ENCODE assay signal across 12 cellular contexts in the genomic region with DNA sequence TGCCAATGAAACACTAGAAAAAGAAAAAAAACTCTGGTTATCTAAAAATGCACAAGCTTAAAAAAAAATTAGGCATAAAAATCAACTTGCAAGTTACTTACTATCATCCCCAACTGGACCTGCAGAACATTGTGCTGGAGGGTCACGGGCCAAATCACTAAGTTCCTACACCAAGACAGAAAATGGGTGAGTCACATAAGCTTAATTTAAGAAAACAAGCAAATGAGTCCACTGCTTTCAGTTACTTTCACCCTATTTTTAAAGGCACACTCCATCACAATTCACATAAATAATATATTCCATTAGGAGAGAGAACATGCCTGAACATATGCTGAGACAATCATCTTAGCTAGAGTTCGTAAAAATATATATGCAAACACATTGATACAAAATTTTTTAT. TPM values are rescaled to one million over a fixed set of nuclear protein-coding genes. Genes with fewer than 3 reads are reported as not detected.
DNase-seq lines count a peak whose midpoint lies in the region; ATAC-seq and TF ChIP-seq lines count a peak whose summit lies in the region.
"Had no signal": no experiment of that assay in that cellular context is flagged by ENCODE, and none has a peak within 500 bp of the region (broad histone marks: within the 10 kb centered on the region; RNA-seq: fewer than 3 reads in every experiment).

No MANE protein-coding gene starts in this region.

- H3K36me3 ChIP-seq in IMR-90 (ENCODE audit: control insufficient read depth, insufficient read depth, low read length) (peaks cover 32% of the 10 kb centered on the region), mammary epithelial cell (ENCODE audit: insufficient read depth, low read length) (peaks cover 31% of the 10 kb centered on the region), esophagus squamous epithelium (peaks cover 0 to 69% (median under 1%) of the 10 kb centered on the region in 3 donors)

- H3K9me3 ChIP-seq in IMR-90 (ENCODE audit: control insufficient read depth, insufficient read depth, low read length) (no peaks in the 10 kb centered on the region), mammary epithelial cell (replicated peaks; ENCODE audit: insufficient read depth, low read length) (no peaks in the 10 kb centered on the region), esophagus squamous epithelium (no peaks in the 10 kb centered on the region)
- H3K9me3 ChIP-seq: thoracic aorta had no signal

- H4K20me1 ChIP-seq in IMR-90 (ENCODE audit: insufficient read depth, low read length) (peaks cover 89% of the 10 kb centered on the region), mammary epithelial cell (ENCODE audit: insufficient read depth, low read length) (peaks cover 5% of the 10 kb centered on the region)

- no peak overlapping the region for H4K91ac ChIP-seq in IMR-90 (ENCODE audit: insufficient read depth, low read depth, low read length)

- H3K27ac ChIP-seq in IMR-90 (ENCODE audit: insufficient read depth, low read length) (peak overlapping the region; percentile 63; the same call in 1 of the 2 replicates), mammary epithelial cell (ENCODE audit: insufficient read depth, low read depth, low read length) (peak overlapping the region; percentile 26), esophagus squamous epithelium (peak overlapping the region in 1 of 4 donors; percentile 0)
- H3K27ac ChIP-seq: skin epidermis, thoracic aorta had no signal

- no peak overlapping the region for H3K56ac ChIP-seq in IMR-90 (ENCODE audit: extremely low read depth, insufficient read depth, low read length)

- no peak overlapping the region for H3K14ac ChIP-seq in IMR-90 (replicated peaks; ENCODE audit: low read depth, low read length)

- CTCF ChIA-PET in IMR-90 (lab: Yijun Ruan, JAX): no interaction called here
- CTCF ChIA-PET in mammary epithelial cell (lab: Charles Lee; ENCODE audit: low non-redundant PET): no interaction called here
- CTCF ChIA-PET in GM10248 (lab: Yijun Ruan, JAX): interaction anchor here (0.7 to 1.9 kb wide), 6 partner anchors 9 to 282 kb away, joined by 3 to 10 read pairs (median 4); no protein-coding TSS in a partner anchor

- peak; percentile 62 for DNase-seq in EH (ENCODE audit: low read depth)
- DNase-seq in IMR-90: peak; percentile 62
- DNase-seq in mammary epithelial cell: no peak
- DNase-seq in natural killer cell treated with Interleukin-12 subunit alpha and Interleukin-12 subunit beta and Interleukin-15 and Interleukin-18, amount 100 ng/mL, for 72 hours (ENCODE audit: low spot score): no peak
- DNase-seq in GM10248 (ENCODE audit: extremely low spot score): no peak
- no peak for DNase-seq in esophagus squamous epithelium (lab: John Stamatoyannopoulos, UW)
- DNase-seq: activated CD4-positive, alpha-beta T cell treated with anti-CD3 and anti-CD28 coated beads, Interleukin-2, amount 50 U/mL, for 1 hour; dorsolateral prefrontal cortex; NCI-H2107 had no signal

- in situ Hi-C loops in IMR-90 (cut with MboI; ENCODE audit: low sequenced_read_pairs) (no loop called here), mammary epithelial cell (cut with MboI; ENCODE audit: low sequenced_read_pairs in 2 of 2) (no loop called here)

- H2AK9ac ChIP-seq in IMR-90 (replicated peaks; ENCODE audit: low read depth, low read length, poor library complexity): no peak overlapping the region

- H3K9me3 Mint-ChIP-seq in natural killer cell treated with Interleukin-12 subunit alpha and Interleukin-12 subunit beta and Interleukin-15 and Interleukin-18, amount 100 ng/mL, for 72 hours: no peaks in the 10 kb centered on the region

- H2BK120ac ChIP-seq in IMR-90 (ENCODE audit: low read depth, low read length): no peak overlapping the region

- peaks cover 57 to 62% of the 10 kb centered on the region in 2 donors for H3K4me1 Mint-ChIP-seq in natural killer cell treated with Interleukin-12 subunit alpha and Interleukin-12 subunit beta and Interleukin-15 and Interleukin-18, amount 100 ng/mL, for 72 hours (ENCODE audit: low read depth in 2 of 2)

- H3K79me1 ChIP-seq in IMR-90 (ENCODE audit: low read depth in 1 of 2, low read length in 2 of 2): peaks cover 0 to 26% of the 10 kb centered on the region in 2 experiments; a peak in 3 of 4 replicates

- H3K4me1 ChIP-seq in IMR-90 (ENCODE audit: control insufficient read depth, insufficient read depth, low read length): peaks cover 6% of the 10 kb centered on the region
- H3K4me1 ChIP-seq in mammary epithelial cell (ENCODE audit: insufficient read depth, low read length): peaks cover 11% of the 10 kb centered on the region
- peaks cover 6 to 77% (median 31%) of the 10 kb centered on the region in 3 donors for H3K4me1 ChIP-seq in esophagus squamous epithelium

- H3K79me2 ChIP-seq in mammary epithelial cell (ENCODE audit: insufficient read depth, low read length): peaks cover 100% of the 10 kb centered on the region

- BruUV-seq in IMR-90 (replicated peaks; lab: Mats Ljungman, UMichigan) (no TSS peak), mammary epithelial cell (replicated peaks; lab: Mats Ljungman, UMichigan) (no TSS peak)

- peak; percentile 72 for ATAC-seq in IMR-90 (ENCODE audit: low read depth)
- ATAC-seq in natural killer cell treated with Interleukin-12 subunit alpha and Interleukin-12 subunit beta and Interleukin-15 and Interleukin-18, amount 100 ng/mL, for 72 hours: no peak
- ATAC-seq in HG02938 (IDR thresholded peaks at IDR 0.05; ENCODE audit: unreplicated experiment): no peak

- POLR2A ChIA-PET in IMR-90 (lab: Charles Lee; ENCODE audit: unreplicated experiment): no interaction called here
- POLR2A ChIA-PET in GM10248 (lab: Yijun Ruan, JAX): interaction anchor here (0.7 to 1.0 kb wide), 2 partner anchors 9 to 18 kb away, joined by 3 read pairs; a partner anchor contains a TSS

- H3K4me2 ChIP-seq in IMR-90 (ENCODE audit: low read depth, low read length) (peak overlapping the region; percentile 30), mammary epithelial cell (ENCODE audit: insufficient read depth, low read depth, low read length) (no peak overlapping the region)

- WGBS in IMR-90 (ENCODE audit: extremely low coverage in 2 of 2, insufficient read length in 1 of 2), 2 experiments: no CpG with 5 or more reads among the region's 2 CpGs
- 97% methylated on average over 2 of the region's 2 CpGs for WGBS in mammary epithelial cell (ENCODE audit: low coverage, missing lambda C conversion rate)
- WGBS in esophagus squamous epithelium, 2 donors: 32 to 45% methylated on average over 2 of the region's 2 CpGs

- H2AK5ac ChIP-seq in IMR-90 (ENCODE audit: low read depth, low read length): no peak overlapping the region

- TF ChIP-seq RAD21 in IMR-90 (IDR thresholded peaks at IDR 0.05; ENCODE audit: low read length): no peak

- H3K4me3 Mint-ChIP-seq in natural killer cell treated with Interleukin-12 subunit alpha and Interleukin-12 subunit beta and Interleukin-15 and Interleukin-18, amount 100 ng/mL, for 72 hours: no peak overlapping the region

- H3K4me3 ChIP-seq in IMR-90 (ENCODE audit: insufficient read depth, low read depth, low read length) (no peak overlapping the region), mammary epithelial cell (replicated peaks in 1 of 3; ENCODE audit: insufficient read depth in 1 of 3, low read depth in 2 of 3, low read length in 3 of 3) (no peak overlapping the region), esophagus squamous epithelium (no peak overlapping the region)
- H3K4me3 ChIP-seq: dorsolateral prefrontal cortex, skin epidermis, thoracic aorta had no signal

- H2AFZ ChIP-seq in IMR-90 (replicated peaks; ENCODE audit: low read length, poor library complexity) (no peak overlapping the region), mammary epithelial cell (ENCODE audit: low read depth, low read length) (no peak overlapping the region)

- peaks cover 8% of the 10 kb centered on the region for H3K9me1 ChIP-seq in IMR-90 (ENCODE audit: insufficient read depth, low read length)

- peak overlapping the region; percentile 86 for H2BK5ac ChIP-seq in IMR-90 (ENCODE audit: low read depth, low read length, poor library complexity, severe bottlenecking)

- peak overlapping the region; percentile 28 to 54 for H3K27ac Mint-ChIP-seq in natural killer cell treated with Interleukin-12 subunit alpha and Interleukin-12 subunit beta and Interleukin-15 and Interleukin-18, amount 100 ng/mL, for 72 hours

- no peak overlapping the region for H3K23ac ChIP-seq in IMR-90 (ENCODE audit: low read depth, low read length)

- no peaks in the 10 kb centered on the region for H3K27me3 ChIP-seq in IMR-90 (ENCODE audit: control insufficient read depth, insufficient read depth, low read length)
- H3K27me3 ChIP-seq in mammary epithelial cell (ENCODE audit: insufficient read depth, low read length): no peaks in the 10 kb centered on the region
- H3K27me3 ChIP-seq in esophagus squamous epithelium: no peaks in the 10 kb centered on the region
- H3K27me3 ChIP-seq: dorsolateral prefrontal cortex had no signal

- H4K8ac ChIP-seq in IMR-90 (ENCODE audit: low read depth in 2 of 2, low read length in 2 of 2): no peak overlapping the region; a peak in 1 of 4 replicates

- dilution Hi-C loops in IMR-90 (cut with HindIII; ENCODE audit: low sequenced_read_pairs, unreplicated experiment) (no loop called here), mammary epithelial cell (cut with HindIII; ENCODE audit: low sequenced_read_pairs) (loop anchor here (5.0 kb wide), 1 partner anchor 187 kb away; no protein-coding TSS in a partner anchor)

- H3K9ac ChIP-seq in IMR-90 (ENCODE audit: low read depth, low read length): no peak overlapping the region; the same call in 1 of the 2 replicates
- no peak overlapping the region for H3K9ac ChIP-seq in mammary epithelial cell (ENCODE audit: insufficient read depth, low read length)

- TF ChIP-seq POLR2A in IMR-90 (IDR thresholded peaks at IDR 0.05; ENCODE audit: low read depth, low read length) (no peak), esophagus squamous epithelium (IDR thresholded peaks at IDR 0.05) (no peak)

- no peaks in the 10 kb centered on the region for H3K27me3 Mint-ChIP-seq in natural killer cell treated with Interleukin-12 subunit alpha and Interleukin-12 subunit beta and Interleukin-15 and Interleukin-18, amount 100 ng/mL, for 72 hours

- no peak overlapping the region for H2BK15ac ChIP-seq in IMR-90 (ENCODE audit: low read depth, low read length)

- H3K4ac ChIP-seq in IMR-90 (ENCODE audit: low read depth, low read length): no peak overlapping the region

- no peak overlapping the region for H2BK20ac ChIP-seq in IMR-90 (ENCODE audit: low read depth, low read length)

- no peak for TF ChIP-seq CTCF in IMR-90 (conservative IDR thresholded peaks at IDR 0.05; ENCODE audit: low read depth, low read length)
- no peak for TF ChIP-seq CTCF in mammary epithelial cell (conservative IDR thresholded peaks at IDR 0.05 in 1 of 2, IDR thresholded peaks at IDR 0.05 in 1 of 2; ENCODE audit: extremely low read depth in 1 of 2, insufficient read depth in 1 of 2, low read depth in 1 of 2, low read length in 2 of 2)
- no peak for TF ChIP-seq CTCF in GM10248 (IDR thresholded peaks at IDR 0.05; ENCODE audit: control extremely low read depth, extremely low read depth, low read depth, missing control alignments)
- TF ChIP-seq CTCF in esophagus squamous epithelium (IDR thresholded peaks at IDR 0.05): no peak

- no peak overlapping the region for H3K18ac ChIP-seq in IMR-90 (ENCODE audit: low read depth, low read length)

- H4K5ac ChIP-seq in IMR-90 (ENCODE audit: low read depth, low read length): no peak overlapping the region

- peaks cover 35% of the 10 kb centered on the region for H3K36me3 Mint-ChIP-seq in natural killer cell treated with Interleukin-12 subunit alpha and Interleukin-12 subunit beta and Interleukin-15 and Interleukin-18, amount 100 ng/mL, for 72 hours

- intact Hi-C loops in IMR-90 (cut with micrococcal nuclease) (no loop called here), mammary epithelial cell (cut with micrococcal nuclease) (no loop called here), esophagus squamous epithelium (cut with DNase I) (no loop called here)

RNA-seq across cellular contexts. Expression of a gene that starts 17.7 kb away (rescaled TPM):
- total RNA-seq in IMR-90 (2012; rRNA removed): 387 and 407 TPM in 2 replicates
- polyA plus RNA-seq in IMR-90 (2012; rRNA removed): 233 and 259 TPM in 2 replicates
- 127 and 219 TPM in 2 replicates for polyA plus RNA-seq in IMR-90 (2012; cell fraction: cytosol; rRNA removed)
- 170 and 331 TPM in 2 replicates for polyA plus RNA-seq in IMR-90 (2012; cell fraction: nucleus; rRNA removed; ENCODE audit: low replicate concordance)
- 100 to 1,000 TPM; 338 to 352 TPM for total RNA-seq in mammary epithelial cell
- polyA plus RNA-seq in mammary epithelial cell: 311 TPM
- 367 TPM for polyA minus RNA-seq in mammary epithelial cell
- 100 to 1,000 TPM; 400 to 403 TPM for total RNA-seq in natural killer cell treated with Interleukin-12 subunit alpha and Interleukin-12 subunit beta and Interleukin-15 and Interleukin-18, amount 100 ng/mL, for 72 hours
- 100 to 1,000 TPM; 278 to 377 (median 304) TPM for total RNA-seq in esophagus squamous epithelium

RNA-seq across cellular contexts. Expression of a gene that starts 48.9 kb away (rescaled TPM):
- total RNA-seq in IMR-90 (2012; rRNA removed): 17.2 and 18.3 TPM in 2 replicates
- 10.4 and 11.5 TPM in 2 replicates for polyA plus RNA-seq in IMR-90 (2012; rRNA removed)
- polyA plus RNA-seq in IMR-90 (2012; cell fraction: cytosol; rRNA removed): 11.9 and 12.5 TPM in 2 replicates
- polyA plus RNA-seq in IMR-90 (2012; cell fraction: nucleus; rRNA removed; ENCODE audit: low replicate concordance): 6.9 and 28.1 TPM in 2 replicates
- total RNA-seq in mammary epithelial cell: 10 to 100 TPM; 21.6 to 44.0 TPM
- polyA plus RNA-seq in mammary epithelial cell: 8.2 TPM
- polyA minus RNA-seq in mammary epithelial cell: 20.1 TPM
- 10 to 100 TPM; 14.7 to 15.5 TPM for total RNA-seq in natural killer cell treated with Interleukin-12 subunit alpha and Interleukin-12 subunit beta and Interleukin-15 and Interleukin-18, amount 100 ng/mL, for 72 hours
- 10 to 100 TPM; 10.4 to 21.7 (median 15.1) TPM for total RNA-seq in esophagus squamous epithelium

RNA-seq across cellular contexts. Expression of a gene that starts 59.1 kb away (rescaled TPM):
- total RNA-seq in IMR-90 (2012; rRNA removed) (7.0 and 21.1 TPM in 2 replicates), mammary epithelial cell (10 to 100 TPM; 23.0 to 26.8 TPM), esophagus squamous epithelium (10 to 100 TPM in 2 of 4 donors, 1 to 10 TPM in 2; 5.6 to 22.4 (median 11.0) TPM)
- polyA plus RNA-seq in IMR-90 (2012; rRNA removed) (14.3 and 14.4 TPM in 2 replicates), mammary epithelial cell (19.2 TPM)
- polyA plus RNA-seq in IMR-90 (2012; cell fraction: cytosol; rRNA removed): 5.4 and 6.6 TPM in 2 replicates
- 0.89 and 3.2 TPM in 2 replicates for polyA plus RNA-seq in IMR-90 (2012; cell fraction: nucleus; rRNA removed; ENCODE audit: low replicate concordance)
- 14.8 TPM for polyA minus RNA-seq in mammary epithelial cell
- 10 to 100 TPM; 26.8 to 31.1 TPM for total RNA-seq in natural killer cell treated with Interleukin-12 subunit alpha and Interleukin-12 subunit beta and Interleukin-15 and Interleukin-18, amount 100 ng/mL, for 72 hours

Comparison
In these comparisons a context has a peak if more than half of its experiments do, and no peak if none do; other contexts are left out.
1. DNase-seq: peak in EH (single experiment) and IMR-90 (single experiment); none in mammary epithelial cell (single experiment), natural killer cell treated with Interleukin-12 subunit alpha and Interleukin-12 subunit beta and Interleukin-15 and Interleukin-18, amount 100 ng/mL, for 72 hours (single experiment), GM10248 (single experiment) and esophagus squamous epithelium (single experiment).